ENCODE assay signal across 18 cellular contexts in the genomic region with DNA sequence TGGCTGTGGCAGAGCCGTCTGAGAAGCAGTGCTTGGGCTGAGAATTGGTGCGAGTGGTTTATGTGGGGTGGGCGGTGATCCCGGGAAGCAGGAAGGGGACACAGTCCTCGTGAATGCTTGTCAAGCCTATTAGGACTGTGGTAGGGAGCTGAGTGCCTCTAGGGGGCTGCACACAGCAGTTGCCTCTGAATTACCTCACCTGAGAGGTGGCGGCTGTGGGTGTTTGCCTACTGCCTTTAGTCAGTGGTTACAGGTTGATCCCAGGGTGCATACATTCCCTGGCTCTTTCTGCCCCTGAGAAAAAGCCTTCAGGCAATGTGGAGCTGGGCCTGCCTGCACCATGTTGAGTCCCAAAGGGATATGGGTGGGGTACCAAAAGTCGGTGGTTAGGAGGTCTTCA. TPM values are rescaled to one million over a fixed set of nuclear protein-coding genes. Genes with fewer than 3 reads are reported as not detected.
"Had no signal": no experiment of that assay in that cellular context is flagged by ENCODE, and none has a peak within 500 bp of the region (broad histone marks: within the 10 kb centered on the region; RNA-seq: fewer than 3 reads in every experiment).

No MANE protein-coding gene starts in this region.

- H3K27me3 ChIP-seq: adrenal gland, dorsolateral prefrontal cortex, hepatocyte, sigmoid colon, spleen, tibial artery had no signal

- H3K4me3 ChIP-seq: adrenal gland, dorsolateral prefrontal cortex, hepatocyte, sigmoid colon, spleen, tibial artery had no signal

- H3K4me2 ChIP-seq: hepatocyte had no signal

- ATAC-seq: esophagus mucosa; stimulated activated naive B cell treated with anti-CD40 and anti-IgM and Interleukin-4, amounts not matched to agents 10 μg/mL and 1 μg/mL and 100 μg/mL, for 72 hours had no signal

- H3K9me3 Mint-ChIP-seq: activated CD4-positive, alpha-beta T cell treated with anti-CD3 and anti-CD28 coated beads, Interleukin-2, amount 10 ng/mL, durations not matched to agents 24 days and 14 days; activated T-helper 2 cell treated with anti-CD3 and anti-CD28 coated beads, Interferon-gamma antibody, Interleukin-2, Interleukin-4, amounts not matched to agents 10 μg/mL and 5 μg/mL and 100 μg/mL, durations not matched to agents 14 hours and 24 hours and 36 hours; nephron progenitor cell; stimulated activated naive B cell treated with anti-CD40 and anti-IgM and Interleukin-4, amounts not matched to agents 10 μg/mL and 1 μg/mL and 100 μg/mL, for 72 hours had no signal

- H3K27me3 Mint-ChIP-seq: activated CD4-positive, alpha-beta T cell treated with anti-CD3 and anti-CD28 coated beads, Interleukin-2, amount 10 ng/mL, durations not matched to agents 24 days and 14 days; stimulated activated naive B cell treated with anti-CD40 and anti-IgM and Interleukin-4, amounts not matched to agents 10 μg/mL and 1 μg/mL and 100 μg/mL, for 72 hours had no signal

- H3K27ac ChIP-seq: adrenal gland, dorsolateral prefrontal cortex, hepatocyte, sigmoid colon, tibial artery had no signal

- H2AFZ ChIP-seq: hepatocyte had no signal

- H3K9me3 ChIP-seq: adrenal gland, sigmoid colon, spleen, tibial artery had no signal

- DNase-seq: activated CD4-positive, alpha-beta T cell treated with anti-CD3 and anti-CD28 coated beads, Interleukin-2, amount 10 ng/mL, durations not matched to agents 24 days and 14 days; activated CD4-positive, CD25-positive, alpha-beta regulatory T cell; activated naive CD4-positive, alpha-beta T cell treated with anti-CD3 and anti-CD28 coated beads, Interleukin-2, amount 50 U/mL, for 16 hours; adrenal gland; dorsolateral prefrontal cortex; nephron progenitor cell; sigmoid colon; spleen; stimulated activated naive B cell treated with anti-CD40 and anti-IgM and Interleukin-4, amounts not matched to agents 10 μg/mL and 1 μg/mL and 100 μg/mL, for 72 hours; T-helper 2 cell; tibial artery had no signal

- H3K27ac Mint-ChIP-seq: activated CD4-positive, alpha-beta T cell treated with anti-CD3 and anti-CD28 coated beads, Interleukin-2, amount 10 ng/mL, durations not matched to agents 24 days and 14 days; activated T-helper 2 cell treated with anti-CD3 and anti-CD28 coated beads, Interferon-gamma antibody, Interleukin-2, Interleukin-4, amounts not matched to agents 10 μg/mL and 5 μg/mL and 100 μg/mL, durations not matched to agents 14 hours and 24 hours and 36 hours; nephron progenitor cell; stimulated activated naive B cell treated with anti-CD40 and anti-IgM and Interleukin-4, amounts not matched to agents 10 μg/mL and 1 μg/mL and 100 μg/mL, for 72 hours had no signal

- H3K4me3 Mint-ChIP-seq: activated CD4-positive, alpha-beta T cell treated with anti-CD3 and anti-CD28 coated beads, Interleukin-2, amount 10 ng/mL, durations not matched to agents 24 days and 14 days; nephron progenitor cell; stimulated activated naive B cell treated with anti-CD40 and anti-IgM and Interleukin-4, amounts not matched to agents 10 μg/mL and 1 μg/mL and 100 μg/mL, for 72 hours had no signal

RNA-seq across cellular contexts. Expression of gene SPEF1, which starts 44.3 kb away (rescaled TPM):
- total RNA-seq: activated CD4-positive, alpha-beta T cell treated with anti-CD3 and anti-CD28 coated beads, Interleukin-2, amount 10 ng/mL, durations not matched to agents 24 days and 14 days; activated T-helper 2 cell treated with anti-CD3 and anti-CD28 coated beads, Interferon-gamma antibody, Interleukin-2, Interleukin-4, amounts not matched to agents 10 μg/mL and 5 μg/mL and 100 μg/mL, durations not matched to agents 14 hours and 24 hours and 36 hours; esophagus mucosa; glomerular endothelial cell; kidney epithelial cell; liver; mesenteric fat pad; spleen had no signal
- polyA plus RNA-seq: hepatocyte, liver had no signal
